8 cellular contexts compared by ENCODE assay signal in the genomic region with DNA sequence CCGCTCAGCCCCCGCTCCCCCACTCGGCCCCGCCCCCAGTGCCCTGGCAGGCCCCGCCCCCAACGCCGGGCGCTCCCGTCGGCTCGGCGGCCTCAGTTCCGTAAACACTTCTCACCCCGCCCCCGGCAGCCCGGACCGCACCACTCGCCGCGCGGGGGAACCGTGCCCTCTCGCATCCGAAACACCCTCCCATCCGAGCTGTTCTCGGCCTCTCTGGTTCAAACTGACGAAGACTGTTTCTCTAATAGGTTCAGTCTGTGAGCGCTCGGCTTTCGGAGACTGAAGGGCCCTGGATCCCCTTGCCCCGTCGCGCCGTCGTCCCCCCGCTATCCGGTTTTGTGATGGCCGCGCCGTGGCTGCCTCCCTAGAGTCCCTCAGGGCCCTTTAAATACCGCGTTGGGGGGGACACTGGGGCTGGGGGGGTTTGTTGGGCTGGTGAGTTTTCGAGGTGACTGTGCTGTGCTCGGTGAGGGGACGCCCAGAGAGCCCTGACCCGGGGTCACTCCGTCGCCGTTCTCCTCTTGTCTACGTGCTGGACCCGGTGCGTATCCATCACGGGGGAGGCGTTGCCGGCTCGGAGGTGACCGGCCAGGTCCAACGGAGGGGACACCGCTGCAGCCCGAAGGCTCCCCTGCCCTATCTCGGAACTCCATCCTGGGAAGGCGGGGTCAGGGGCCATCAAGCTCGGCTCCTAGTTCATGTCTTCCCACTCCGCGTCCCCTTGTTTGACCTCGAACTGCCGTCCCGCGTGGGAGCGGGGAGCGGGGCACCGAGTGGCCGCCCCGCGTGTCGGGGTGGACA. TPM values are rescaled to one million over a fixed set of nuclear protein-coding genes. Genes with fewer than 3 reads are reported as not detected.
DNase-seq lines count a peak whose midpoint lies in the region; ATAC-seq and TF ChIP-seq lines count a peak whose summit lies in the region.

A gene (plus strand): TSS at position 333 of the 801 bp plus-strand sequence. CDS start 8,343 bp downstream, outside the sequence.

- CTCF ChIA-PET in GM10248 (lab: Yijun Ruan, JAX) = interaction anchor here (2.0 to 3.3 kb wide), 2 partner anchors 20 to 55 kb away, joined by 9 to 13 read pairs; a partner anchor contains a TSS

- POLR2A ChIA-PET in GM10248 (lab: Yijun Ruan, JAX) = no interaction called here

- no peaks in the 10 kb centered on the region for H3K36me3 ChIP-seq in adrenal gland (replicated peaks in 1 of 2)
- peaks cover 0 to 17% (median 0%) of the 10 kb centered on the region in 9 donors for H3K36me3 ChIP-seq in heart left ventricle
- no peaks in the 10 kb centered on the region for H3K36me3 ChIP-seq in tibial nerve

- TF ChIP-seq POLR2A in adrenal gland (IDR thresholded peaks at IDR 0.05) = peak in 1 of 2 donors; percentile 57
- peak in 1 of 2 donors; percentile 82 for TF ChIP-seq POLR2A in heart left ventricle (IDR thresholded peaks at IDR 0.05)
- TF ChIP-seq POLR2A in tibial nerve (IDR thresholded peaks at IDR 0.05) = peak; percentile 29 to 56

- H3K4me1 ChIP-seq in adrenal gland (replicated peaks in 1 of 2) = peaks cover 21 to 30% of the 10 kb centered on the region in 2 donors
- H3K4me1 ChIP-seq in heart left ventricle = peaks cover 8 to 72% (median 63%) of the 10 kb centered on the region in 12 donors
- peaks cover 0 to 73% (median 29%) of the 10 kb centered on the region in 4 donors for H3K4me1 ChIP-seq in tibial nerve

- peak; percentile 26 to 79 for TF ChIP-seq EP300 in tibial nerve (IDR thresholded peaks at IDR 0.05)

- DNase-seq in GM10248 (ENCODE audit: extremely low spot score) (peak; percentile 95), NCI-H1092 treated with DMSO at 0.1 percent for 48 hours (lab: John Stamatoyannopoulos, UW) (peak; percentile 42), adrenal gland (peak; percentile 84 to 91 (median 89)), heart left ventricle (peak; percentile 89 to 94 (median 92)), posterior cingulate gyrus (peak; percentile 79 to 98 (median 88)), tibial nerve (ENCODE audit: low spot score in 2 of 2) (peak; percentile 86)

- peak; percentile 76 for ATAC-seq in HG02610 (IDR thresholded peaks at IDR 0.05; ENCODE audit: unreplicated experiment)
- peak; percentile 66 to 85 (median 80) for ATAC-seq in heart left ventricle

- H3K4me3 ChIP-seq in adrenal gland (peak within 1 kb of the TSS; percentile 63 to 93 (median 88)), heart left ventricle (peak within 1 kb of the TSS; percentile 80 to 97 (median 94)), tibial nerve (peak within 1 kb of the TSS; percentile 85 to 99 (median 96))

- no peak for TF ChIP-seq CTCF in GM10248 (IDR thresholded peaks at IDR 0.05; ENCODE audit: control extremely low read depth, extremely low read depth, low read depth, missing control alignments)
- TF ChIP-seq CTCF in adrenal gland (IDR thresholded peaks at IDR 0.05) = no peak
- TF ChIP-seq CTCF in heart left ventricle (IDR thresholded peaks at IDR 0.05) = no peak
- TF ChIP-seq CTCF in tibial nerve (IDR thresholded peaks at IDR 0.05) = peak in 1 of 5 experiments; percentile 21

- H3K27ac ChIP-seq in adrenal gland (peak within 1 kb of the TSS; percentile 77 to 94 (median 89)), heart left ventricle (peak within 1 kb of the TSS; percentile 92 to 100 (median 98)), tibial nerve (peak within 1 kb of the TSS; percentile 90 to 99 (median 96))

- H3K9me3 ChIP-seq in adrenal gland (replicated peaks in 1 of 3) = no peaks in the 10 kb centered on the region
- no peaks in the 10 kb centered on the region for H3K9me3 ChIP-seq in heart left ventricle
- H3K9me3 ChIP-seq in tibial nerve = no peaks in the 10 kb centered on the region

- WGBS in adrenal gland, 4 donors = 0 to 1% (median 1%) methylated on average over 19 to 74 of the region's 76 CpGs
- 0 to 1% (median 0%) methylated on average over 14 to 76 of the region's 76 CpGs for WGBS in heart left ventricle, 4 donors
- 0 to 1% methylated on average over 19 to 40 of the region's 76 CpGs for WGBS in tibial nerve, 2 donors

- no peaks in the 10 kb centered on the region for H3K27me3 ChIP-seq in adrenal gland
- H3K27me3 ChIP-seq in heart left ventricle = no peaks in the 10 kb centered on the region
- no peaks in the 10 kb centered on the region for H3K27me3 ChIP-seq in tibial nerve

- intact Hi-C loops in T-helper 1 cell treated with Interleukin-12 subunit alpha and Interleukin-12 subunit beta and Interleukin-4 antibody, amounts not matched to agents 30 ng/mL and 1 ng/mL, for 36 hours (cut with micrococcal nuclease) = loop anchor here (1.0 to 5.0 kb wide), 10 partner anchors 53 to 1458 kb away; a partner anchor contains a TSS
- intact Hi-C loops in adrenal gland (cut with DNase I) = loop anchor here in 1 of 2 donors (10.0 kb wide), 1 partner anchor 52 kb away; a partner anchor contains a TSS
- intact Hi-C loops in heart left ventricle (cut with DNase I) = loop anchor here in 8 of 10 donors (2.0 to 10.0 kb wide), 6 partner anchors 40 to 158 kb away; a partner anchor contains a TSS
- intact Hi-C loops in posterior cingulate gyrus (cut with DNase I) = loop anchor here (2.0 to 10.0 kb wide), 4 partner anchors 54 to 168 kb away; a partner anchor contains a TSS

RNA-seq across cellular contexts. Expression of the gene that starts here (rescaled TPM):
- 19.8 TPM in 2 replicates for total RNA-seq in T-helper 1 cell treated with Interleukin-12 subunit alpha and Interleukin-12 subunit beta and Interleukin-4 antibody, amounts not matched to agents 30 ng/mL and 1 ng/mL, for 36 hours
- total RNA-seq in adrenal gland (10 to 100 TPM; 13.1 to 70.4 (median 39.4) TPM), heart left ventricle (100 to 1,000 TPM in 5 of 9 donors, 10 to 100 TPM in 4; 60.8 to 147 (median 113) TPM), tibial nerve (10 to 100 TPM; 21.6 to 34.9 (median 29.8) TPM)
- polyA plus RNA-seq in adrenal gland (1 to 10 TPM; 2.3 to 10.0 (median 5.8) TPM), heart left ventricle (10 to 100 TPM; 15.5 to 17.3 TPM)

Comparison
In these comparisons a context has a peak if more than half of its experiments do, and no peak if none do; other contexts are left out.
1. Peak in every context shown above with its lines: DNase-seq, ATAC-seq, H3K4me3 ChIP-seq and H3K27ac ChIP-seq.
2. DNase-seq: peak in every context shown above with its lines; median percentile 95 in GM10248; 92 in heart left ventricle; 89 in adrenal gland; 88 in posterior cingulate gyrus; 86 in tibial nerve; 42 in NCI-H1092 treated with DMSO at 0.1 percent for 48 hours.